ENCODE assay signal across 1 cellular context in genomic region chr7:37225255-37226012, GRCh38.
TF ChIP-seq lines count a peak whose summit lies in the region.

No MANE protein-coding gene starts in this region.

TF ChIP-seq in H1, 55 proteins besides CTCF, POLR2A, EP300 and RAD21 (continued from another document):
- TF ChIP-seq CTBP2 (IDR thresholded peaks at IDR 0.05; ENCODE audit: borderline replicate concordance, insufficient read depth, insufficient read length, low read length): no peak
- no peak for TF ChIP-seq PHF8 (conservative IDR thresholded peaks at IDR 0.05; ENCODE audit: low read depth, low read length)
